ENCODE assay signal across 1 cellular context in genomic region chr16:23694707-23695373, GRCh38.
TF ChIP-seq lines count a peak whose summit lies in the region.

No MANE protein-coding gene starts in this region.

TF ChIP-seq in HepG2, 621 proteins besides CTCF, POLR2A, EP300 and RAD21 (continued from another document and continues in another):
- TF ChIP-seq ZNF44 (CRISPR knock-in tag; IDR thresholded peaks at IDR 0.05) (no peak), HOXA7 (CRISPR knock-in tag; IDR thresholded peaks at IDR 0.05) (no peak), ZNF737 (CRISPR knock-in tag; IDR thresholded peaks at IDR 0.05; ENCODE audit: borderline replicate concordance) (no peak), ATAD3A (CRISPR knock-in tag; IDR thresholded peaks at IDR 0.05) (no peak), PTBP1 (IDR thresholded peaks at IDR 0.05; ENCODE audit: low read depth, low read length, poor library complexity, severe bottlenecking) (no peak), MTF1 (CRISPR knock-in tag; IDR thresholded peaks at IDR 0.05) (no peak), ZFP36L2 (CRISPR knock-in tag; IDR thresholded peaks at IDR 0.05) (no peak), ZBTB2 (CRISPR knock-in tag; IDR thresholded peaks at IDR 0.05; ENCODE audit: low read depth) (no peak), ELF4 (CRISPR knock-in tag; IDR thresholded peaks at IDR 0.05; ENCODE audit: borderline replicate concordance) (no peak), GATA4 (IDR thresholded peaks at IDR 0.05; ENCODE audit: borderline replicate concordance, low read depth) (no peak), SP1 (IDR thresholded peaks at IDR 0.05) (no peak), SP1 (CRISPR knock-in tag; IDR thresholded peaks at IDR 0.05) (peak; percentile 10; the same call in 1 of the 2 replicates), ZNF10 (CRISPR knock-in tag; IDR thresholded peaks at IDR 0.05; ENCODE audit: borderline replicate concordance, low read depth) (0 out of 2 replicates have a peak, but pooled peaks have one; percentile 57), YY1 (IDR thresholded peaks at IDR 0.05; ENCODE audit: insufficient read depth, insufficient replicate concordance, low read depth, low read length) (no peak), ZNF644 (CRISPR knock-in tag; IDR thresholded peaks at IDR 0.05; ENCODE audit: low read depth) (no peak), TAF1 (CRISPR knock-in tag; IDR thresholded peaks at IDR 0.05) (0 out of 2 replicates have a peak, but pooled peaks have one; percentile 37), SOX13 (IDR thresholded peaks at IDR 0.05) (no peak), SOX13 (CRISPR knock-in tag; conservative IDR thresholded peaks at IDR 0.05 in 1 of 2, IDR thresholded peaks at IDR 0.05 in 1 of 2) (0 out of 4 replicates have a peak, but pooled peaks of 1 of the 2 experiments have one; percentile 6), ZNF430 (CRISPR knock-in tag; IDR thresholded peaks at IDR 0.05) (no peak), IRF9 (CRISPR knock-in tag; IDR thresholded peaks at IDR 0.05; ENCODE audit: borderline replicate concordance) (peak; percentile 87; the same call in 1 of the 2 replicates), PRDM4 (CRISPR knock-in tag; IDR thresholded peaks at IDR 0.05; ENCODE audit: borderline replicate concordance) (no peak), PHF5A (CRISPR knock-in tag; IDR thresholded peaks at IDR 0.05; ENCODE audit: low read depth, unreplicated experiment) (no peak), ZNF577 (CRISPR knock-in tag; IDR thresholded peaks at IDR 0.05; ENCODE audit: borderline replicate concordance, low read depth) (no peak), TBX3 (IDR thresholded peaks at IDR 0.05; ENCODE audit: borderline replicate concordance) (no peak), ATF5 (CRISPR knock-in tag; IDR thresholded peaks at IDR 0.05; ENCODE audit: low read depth) (no peak; the same call in 1 of the 2 replicates), ZNF276 (CRISPR knock-in tag; IDR thresholded peaks at IDR 0.05; ENCODE audit: low read depth) (peak; percentile 48; the same call in 1 of the 2 replicates), ZNF432 (CRISPR knock-in tag; IDR thresholded peaks at IDR 0.05; ENCODE audit: borderline replicate concordance) (no peak), ZKSCAN1 (IDR thresholded peaks at IDR 0.05; ENCODE audit: low read length) (no peak), TCF7 (IDR thresholded peaks at IDR 0.05; ENCODE audit: low read depth) (no peak), CCAR2 (optimal IDR thresholded peaks at IDR 0.05; ENCODE audit: low read depth, low read length) (no peak), ZNF264 (CRISPR knock-in tag; IDR thresholded peaks at IDR 0.05) (no peak), ZNF343 (CRISPR knock-in tag; IDR thresholded peaks at IDR 0.05) (0 out of 2 replicates have a peak, but pooled peaks have one; percentile 33), KDM4B (CRISPR knock-in tag; IDR thresholded peaks at IDR 0.05) (no peak), TMF1 (CRISPR knock-in tag; IDR thresholded peaks at IDR 0.05; ENCODE audit: low read depth) (0 out of 2 replicates have a peak, but pooled peaks have one; percentile 73), ZNF704 (CRISPR knock-in tag; IDR thresholded peaks at IDR 0.05; ENCODE audit: borderline replicate concordance) (no peak), ZNF713 (CRISPR knock-in tag; IDR thresholded peaks at IDR 0.05) (no peak), ETV5 (CRISPR knock-in tag; IDR thresholded peaks at IDR 0.05; ENCODE audit: borderline replicate concordance) (no peak; the same call in 1 of the 2 replicates), DRAP1 (CRISPR knock-in tag; IDR thresholded peaks at IDR 0.05) (no peak), NCOA2 (CRISPR knock-in tag; IDR thresholded peaks at IDR 0.05) (no peak), HMGA1 (CRISPR knock-in tag; conservative IDR thresholded peaks at IDR 0.05) (no peak), ZNF660 (CRISPR knock-in tag; IDR thresholded peaks at IDR 0.05; ENCODE audit: borderline replicate concordance, low read depth) (no peak), ZNF333 (CRISPR knock-in tag; IDR thresholded peaks at IDR 0.05; ENCODE audit: borderline replicate concordance) (peak; percentile 95; the same call in 1 of the 2 replicates), NFIB (CRISPR knock-in tag; IDR thresholded peaks at IDR 0.05; ENCODE audit: borderline replicate concordance) (no peak), FLYWCH1 (CRISPR knock-in tag; IDR thresholded peaks at IDR 0.05) (0 out of 2 replicates have a peak, but pooled peaks have one; percentile 71), NBN (conservative IDR thresholded peaks at IDR 0.05) (no peak), ZNF510 (CRISPR knock-in tag; IDR thresholded peaks at IDR 0.05; ENCODE audit: low read depth) (no peak), TCF12 (IDR thresholded peaks at IDR 0.05) (no peak), TCF12 (CRISPR knock-in tag; IDR thresholded peaks at IDR 0.05) (no peak), ZFP36L1 (CRISPR knock-in tag; IDR thresholded peaks at IDR 0.05) (no peak), CCDC6 (CRISPR knock-in tag; IDR thresholded peaks at IDR 0.05) (0 out of 2 replicates have a peak, but pooled peaks have one; percentile 72), CSRNP1 (CRISPR knock-in tag; IDR thresholded peaks at IDR 0.05) (peak; percentile 90), FOXM1 (CRISPR knock-in tag; IDR thresholded peaks at IDR 0.05) (no peak), ZMAT3 (CRISPR knock-in tag; conservative IDR thresholded peaks at IDR 0.05) (no peak), AFF4 (CRISPR knock-in tag; IDR thresholded peaks at IDR 0.05) (no peak), BCL6 (CRISPR knock-in tag; IDR thresholded peaks at IDR 0.05) (no peak), ZNF431 (CRISPR knock-in tag; IDR thresholded peaks at IDR 0.05; ENCODE audit: borderline replicate concordance, low read depth) (peak; percentile 88; the same call in 1 of the 2 replicates), ZNF326 (CRISPR knock-in tag; IDR thresholded peaks at IDR 0.05; ENCODE audit: borderline replicate concordance) (no peak), CC2D1A (CRISPR knock-in tag; IDR thresholded peaks at IDR 0.05) (no peak), MLX (CRISPR knock-in tag; IDR thresholded peaks at IDR 0.05) (no peak), ZBTB8A (CRISPR knock-in tag; IDR thresholded peaks at IDR 0.05; ENCODE audit: borderline replicate concordance, low read depth) (no peak)
